Comparison of ENCODE assay signal across 9 cellular contexts in the genomic region with DNA sequence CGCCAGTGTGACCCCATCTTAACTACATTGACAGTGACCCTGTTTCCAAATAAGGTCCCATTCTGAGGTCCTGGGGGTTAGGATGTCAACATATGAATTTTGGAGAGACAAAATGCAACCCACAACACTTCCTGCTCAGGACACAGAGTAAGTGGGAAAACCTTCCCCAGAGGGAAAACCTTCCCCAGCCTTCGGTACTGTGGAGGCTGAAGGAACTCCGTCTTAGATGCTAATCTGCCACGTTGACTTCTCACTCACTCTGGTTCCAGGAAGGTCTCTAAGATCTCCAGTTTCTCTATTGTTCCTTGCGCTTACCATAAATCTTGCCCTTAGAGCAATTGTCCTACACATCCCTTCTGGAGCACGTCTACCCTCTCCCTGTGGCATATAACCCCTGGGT. TPM values are rescaled to one million over a fixed set of nuclear protein-coding genes. Genes with fewer than 3 reads are reported as not detected.
"Had no signal": no experiment of that assay in that cellular context is flagged by ENCODE, and none has a peak within 500 bp of the region (broad histone marks: within the 10 kb centered on the region; RNA-seq: fewer than 3 reads in every experiment).

No MANE protein-coding gene starts in this region.

- H3K4me1 ChIP-seq: HAP-1 had no signal

- H3K36me3 ChIP-seq: HAP-1 had no signal

- H2AFZ ChIP-seq: GM23248 had no signal

- ATAC-seq: HCT116 had no signal

- DNase-seq: GM23248, GOT3, H7 had no signal

- H3K4me3 ChIP-seq: GM23248, HAP-1 had no signal

- FAIRE-seq: HepG2 had no signal

- H3K9me3 ChIP-seq: HAP-1 had no signal

- H3K9ac ChIP-seq: GM23248 had no signal

- H3K27ac ChIP-seq: GM23248, HL-60 had no signal

RNA-seq across cellular contexts. Expression of gene HMX1, which starts 29.7 kb away (rescaled TPM):
- total RNA-seq: GM23248, HepG2, HT1080 had no signal
- polyA plus RNA-seq: GM23248, HepG2, IgD-negative memory B cell had no signal
